Comparison of ENCODE assay signal across 32 cellular contexts in the genomic region with DNA sequence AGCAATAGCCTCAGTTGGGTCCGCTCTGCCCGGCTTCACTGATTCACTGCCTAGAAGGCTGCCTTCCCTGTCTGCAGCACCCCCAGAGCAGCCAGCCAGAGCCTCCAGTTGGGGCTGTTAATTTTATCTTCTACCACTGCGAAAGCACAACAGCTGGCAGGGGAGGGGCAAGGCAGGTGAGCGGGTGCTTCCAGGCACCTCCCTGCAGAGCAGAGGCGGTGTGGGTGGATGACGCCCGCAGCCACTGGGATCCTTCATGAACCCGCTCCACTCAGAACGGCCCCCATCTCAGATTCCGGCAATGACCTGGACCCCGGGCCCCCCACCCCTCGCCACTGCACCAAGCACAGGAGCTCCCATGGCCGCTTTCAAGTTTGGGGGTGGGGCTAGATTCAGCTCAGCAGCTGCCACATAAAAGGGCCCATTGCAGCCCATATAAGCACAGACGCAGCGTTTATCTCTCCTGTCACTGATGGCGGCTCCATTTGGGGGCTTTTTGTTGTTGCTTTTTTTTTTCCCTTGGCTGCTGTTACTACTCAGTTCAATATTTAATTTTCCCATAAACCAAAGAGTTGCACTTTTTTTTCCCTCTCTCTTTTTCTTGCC.
DNase-seq lines count a peak whose midpoint lies in the region; ATAC-seq and TF ChIP-seq lines count a peak whose summit lies in the region.
"Had no signal": no experiment of that assay in that cellular context is flagged by ENCODE, and none has a peak within 500 bp of the region (broad histone marks: within the 10 kb centered on the region; RNA-seq: fewer than 3 reads in every experiment).

No MANE protein-coding gene starts in this region.

- no peaks in the 10 kb centered on the region for H4K20me1 ChIP-seq in DND-41 (ENCODE audit: insufficient read depth, low read length)

- H3K4me3 ChIP-seq in DND-41 (ENCODE audit: low read depth in 1 of 2, low read length in 2 of 2) (no peak overlapping the region), mesendoderm (ENCODE audit: low read length) (no peak overlapping the region)
- H3K4me3 ChIP-seq: BLaER1 treated with 17β-estradiol and CSF1 and Interleukin-3, amounts not matched to agents 10 nM and 100 nM; GM23248; left ventricle myocardium inferior; Peyer's patch; tibial artery; vagina had no signal

- H3K4me1 ChIP-seq in DND-41 (ENCODE audit: insufficient read depth, low read length) (no peaks in the 10 kb centered on the region), mesendoderm (ENCODE audit: control insufficient read depth, low read depth, low read length) (peaks cover 7% of the 10 kb centered on the region)
- H3K4me1 ChIP-seq: left ventricle myocardium inferior, Peyer's patch, tibial artery, vagina had no signal

- H2BK120ac ChIP-seq in mesendoderm (ENCODE audit: low read depth, low read length), result no peak overlapping the region

- no peak overlapping the region for H3K23ac ChIP-seq in mesendoderm (ENCODE audit: low read length)

- no peak overlapping the region for H2BK15ac ChIP-seq in mesendoderm (replicated peaks; ENCODE audit: low read depth)

- H2BK5ac ChIP-seq in mesendoderm (ENCODE audit: low read length), result no peak overlapping the region

- DNase-seq in DND-41 (peak; percentile 6), NCI-H1105 (lab: John Stamatoyannopoulos, UW) (peak; percentile 68), NCI-H524 (lab: John Stamatoyannopoulos, UW) (peak; percentile 82 to 83), mesendoderm (no peak)
- DNase-seq in natural killer cell treated with Interleukin-12 subunit alpha and Interleukin-12 subunit beta and Interleukin-15 and Interleukin-18, amount 100 ng/mL, for 72 hours (ENCODE audit: low spot score), result no peak
- no peak for DNase-seq in activated naive CD4-positive, alpha-beta T cell (lab: John Stamatoyannopoulos, UW)
- DNase-seq: activated CD8-positive, alpha-beta T cell treated with anti-CD3 and anti-CD28 coated beads for 36 hours; amniotic stem cell; brain microvascular endothelial cell; cerebellar nuclear complex; DMS79; foreskin fibroblast; GDM1; GM23248; KBM-7; left ventricle myocardium inferior; NCI-H1092; NCI-H1930; NCI-H446 treated with DMSO at 0.1 percent for 48 hours; Peyer's patch; SHP77 treated with DMSO at 0.1 percent for 48 hours; stimulated activated CD4-positive, alpha-beta T cell treated with anti-CD3 and anti-CD28 coated beads, Interleukin-12 subunit alpha, Interleukin-12 subunit beta, amount 100 ng/mL, for 4 hours; stimulated activated CD4-positive, alpha-beta T cell treated with anti-CD3 and anti-CD28 coated beads, Interleukin-2, amount 100 ng/mL, for 48 hours; T-helper 2 cell; tibial artery had no signal

- H2AFZ ChIP-seq in DND-41 (ENCODE audit: low read depth, low read length), result no peak overlapping the region
- H2AFZ ChIP-seq: GM23248 had no signal

- no peak overlapping the region for H4K8ac ChIP-seq in mesendoderm (ENCODE audit: low read depth, low read length)

- no peak overlapping the region for H3K4ac ChIP-seq in mesendoderm (ENCODE audit: low read depth, low read length)

- ATAC-seq in DND-41 (ENCODE audit: insufficient read depth, low read depth) (no peak), GM21786 (IDR thresholded peaks at IDR 0.05; ENCODE audit: unreplicated experiment) (no peak)
- no peak for ATAC-seq in natural killer cell treated with Interleukin-12 subunit alpha and Interleukin-12 subunit beta and Interleukin-15 and Interleukin-18, amount 100 ng/mL, for 72 hours
- ATAC-seq: activated CD8-positive, alpha-beta T cell treated with anti-CD3 and anti-CD28 coated beads for 36 hours; esophagus mucosa; sciatic nerve had no signal

- no peak overlapping the region for H4K5ac ChIP-seq in mesendoderm (ENCODE audit: low read length)

- no peak for TF ChIP-seq CTCF in DND-41 (IDR thresholded peaks at IDR 0.05; ENCODE audit: borderline replicate concordance, extremely low read depth, low read length, poor library complexity, severe bottlenecking)

- H3K36me3 Mint-ChIP-seq in natural killer cell treated with Interleukin-12 subunit alpha and Interleukin-12 subunit beta and Interleukin-15 and Interleukin-18, amount 100 ng/mL, for 72 hours, result no peaks in the 10 kb centered on the region
- H3K36me3 Mint-ChIP-seq: activated naive CD4-positive, alpha-beta T cell treated with anti-CD3 and anti-CD28 coated beads, Interleukin-2, amount 50 U/mL, for 24 hours had no signal

- H3K36me3 ChIP-seq in DND-41 (ENCODE audit: insufficient read depth, low read length) (no peaks in the 10 kb centered on the region), mesendoderm (ENCODE audit: control insufficient read depth, insufficient read depth, low read length) (no peaks in the 10 kb centered on the region)
- H3K36me3 ChIP-seq: BLaER1 treated with 17β-estradiol and CSF1 and Interleukin-3, amounts not matched to agents 10 nM and 100 nM; brain microvascular endothelial cell; left ventricle myocardium inferior; Peyer's patch; tibial artery; vagina had no signal

- peaks cover 23 to 43% of the 10 kb centered on the region in 2 donors for H3K27me3 Mint-ChIP-seq in natural killer cell treated with Interleukin-12 subunit alpha and Interleukin-12 subunit beta and Interleukin-15 and Interleukin-18, amount 100 ng/mL, for 72 hours

- H3K56ac ChIP-seq in mesendoderm (ENCODE audit: low read length), result peak overlapping the region; percentile 47

- no peaks in the 10 kb centered on the region for H3K79me1 ChIP-seq in mesendoderm (ENCODE audit: low read length)

- no CpG with 5 or more reads among the region's 16 CpGs for WGBS in mesendoderm (ENCODE audit: extremely low coverage, insufficient coverage, low lambda C conversion rate)

- H3K4me1 Mint-ChIP-seq in natural killer cell treated with Interleukin-12 subunit alpha and Interleukin-12 subunit beta and Interleukin-15 and Interleukin-18, amount 100 ng/mL, for 72 hours (ENCODE audit: low read depth in 2 of 2), result no peaks in the 10 kb centered on the region
- H3K4me1 Mint-ChIP-seq: activated naive CD4-positive, alpha-beta T cell treated with anti-CD3 and anti-CD28 coated beads, Interleukin-2, amount 50 U/mL, for 24 hours had no signal

- H3K79me2 ChIP-seq in DND-41 (ENCODE audit: insufficient read depth, low read length) (no peaks in the 10 kb centered on the region), mesendoderm (ENCODE audit: control insufficient read depth, insufficient read depth, low read length) (no peaks in the 10 kb centered on the region)

- H3K27ac ChIP-seq in DND-41 (ENCODE audit: low read length), result no peak overlapping the region
- H3K27ac ChIP-seq in mesendoderm (ENCODE audit: low read depth, low read length), result no peak overlapping the region
- H3K27ac ChIP-seq: BLaER1 treated with 17β-estradiol and CSF1 and Interleukin-3, amounts not matched to agents 10 nM and 100 nM; brain microvascular endothelial cell; GM23248; left ventricle myocardium inferior; Peyer's patch; tibial artery; vagina had no signal

- no peaks in the 10 kb centered on the region for H3K9me3 Mint-ChIP-seq in natural killer cell treated with Interleukin-12 subunit alpha and Interleukin-12 subunit beta and Interleukin-15 and Interleukin-18, amount 100 ng/mL, for 72 hours
- H3K9me3 Mint-ChIP-seq: activated CD8-positive, alpha-beta T cell treated with anti-CD3 and anti-CD28 coated beads for 36 hours; activated naive CD4-positive, alpha-beta T cell treated with anti-CD3 and anti-CD28 coated beads, Interleukin-2, amount 50 U/mL, for 24 hours; activated T-helper 2 cell treated with anti-CD3 and anti-CD28 coated beads, Interferon-gamma antibody, Interleukin-2, Interleukin-4, amounts not matched to agents 10 μg/mL and 5 μg/mL and 100 μg/mL, durations not matched to agents 14 hours and 24 hours and 36 hours had no signal

- H3K4me2 ChIP-seq in DND-41 (ENCODE audit: insufficient read depth, low read length), result no peak overlapping the region
- H3K4me2 ChIP-seq in mesendoderm (ENCODE audit: low read length), result no peak overlapping the region

- H3K9ac ChIP-seq in DND-41 (ENCODE audit: low read depth, low read length) (no peak overlapping the region), mesendoderm (ENCODE audit: low read length) (no peak overlapping the region)
- H3K9ac ChIP-seq: BLaER1 treated with 17β-estradiol and CSF1 and Interleukin-3, amounts not matched to agents 10 nM and 100 nM; GM23248 had no signal

- H3K4me3 Mint-ChIP-seq in natural killer cell treated with Interleukin-12 subunit alpha and Interleukin-12 subunit beta and Interleukin-15 and Interleukin-18, amount 100 ng/mL, for 72 hours, result no peak overlapping the region
- H3K4me3 Mint-ChIP-seq: activated CD8-positive, alpha-beta T cell treated with anti-CD3 and anti-CD28 coated beads for 36 hours; activated naive CD4-positive, alpha-beta T cell treated with anti-CD3 and anti-CD28 coated beads, Interleukin-2, amount 50 U/mL, for 24 hours had no signal

- H3K27ac Mint-ChIP-seq in natural killer cell treated with Interleukin-12 subunit alpha and Interleukin-12 subunit beta and Interleukin-15 and Interleukin-18, amount 100 ng/mL, for 72 hours, result no peak overlapping the region
- H3K27ac Mint-ChIP-seq: activated CD8-positive, alpha-beta T cell treated with anti-CD3 and anti-CD28 coated beads for 36 hours; activated naive CD4-positive, alpha-beta T cell treated with anti-CD3 and anti-CD28 coated beads, Interleukin-2, amount 50 U/mL, for 24 hours; activated T-helper 2 cell treated with anti-CD3 and anti-CD28 coated beads, Interferon-gamma antibody, Interleukin-2, Interleukin-4, amounts not matched to agents 10 μg/mL and 5 μg/mL and 100 μg/mL, durations not matched to agents 14 hours and 24 hours and 36 hours had no signal

- H3K27me3 ChIP-seq in DND-41 (ENCODE audit: insufficient read depth, low read length, poor library complexity) (peaks cover 7% of the 10 kb centered on the region), mesendoderm (ENCODE audit: insufficient read depth, low read length, poor library complexity) (no peaks in the 10 kb centered on the region)
- H3K27me3 ChIP-seq: BLaER1 treated with 17β-estradiol and CSF1 and Interleukin-3, amounts not matched to agents 10 nM and 100 nM; brain microvascular endothelial cell; Peyer's patch; vagina had no signal

- H2AK5ac ChIP-seq in mesendoderm (ENCODE audit: low read length), result no peak overlapping the region

- H3K9me3 ChIP-seq in DND-41 (ENCODE audit: insufficient read depth, low read length, severe bottlenecking), result no peaks in the 10 kb centered on the region
- H3K9me3 ChIP-seq: BLaER1 treated with 17β-estradiol and CSF1 and Interleukin-3, amounts not matched to agents 10 nM and 100 nM; left ventricle myocardium inferior; Peyer's patch; tibial artery; vagina had no signal

- no peak overlapping the region for H3K18ac ChIP-seq in mesendoderm (ENCODE audit: low read length)

Comparison
In these comparisons a context has a peak if more than half of its experiments do, and no peak if none do; other contexts are left out.
1. DNase-seq: peak in DND-41 (single experiment), NCI-H1105 (single experiment) and NCI-H524 (2 of 2); none in mesendoderm (single experiment), natural killer cell treated with Interleukin-12 subunit alpha and Interleukin-12 subunit beta and Interleukin-15 and Interleukin-18, amount 100 ng/mL, for 72 hours (single experiment) and activated naive CD4-positive, alpha-beta T cell (0 of 4).